ENCODE assay signal across 9 cellular contexts in genomic region chr16:4373356-4373908, GRCh38. TPM values are rescaled to one million over a fixed set of nuclear protein-coding genes. Genes with fewer than 3 reads are reported as not detected.
DNase-seq lines count a peak whose midpoint lies in the region; ATAC-seq, FAIRE-seq and TF ChIP-seq lines count a peak whose summit lies in the region.
"Had no signal": no experiment of that assay in that cellular context is flagged by ENCODE, and none has a peak within 500 bp of the region (broad histone marks: within the 10 kb centered on the region; RNA-seq: fewer than 3 reads in every experiment).

No MANE protein-coding gene starts in this region.

- H3K27ac ChIP-seq in cardiac muscle cell (peak overlapping the region; percentile 86), brain microvascular endothelial cell (peak overlapping the region; percentile 70), lower lobe of right lung (peak overlapping the region; percentile 77)

- H3K4me3 ChIP-seq in cardiac muscle cell (peak overlapping the region; percentile 75), brain microvascular endothelial cell (ENCODE audit: low read depth, low read length) (peak overlapping the region; percentile 73), lower lobe of right lung (peak overlapping the region; percentile 74)

- H3K4me1 ChIP-seq in cardiac muscle cell (ENCODE audit: low read depth) (peaks cover 53% of the 10 kb centered on the region), lower lobe of right lung (peaks cover 92% of the 10 kb centered on the region)

- H3K36me3 ChIP-seq in cardiac muscle cell = no peaks in the 10 kb centered on the region
- peaks cover 4% of the 10 kb centered on the region for H3K36me3 ChIP-seq in brain microvascular endothelial cell (replicated peaks)
- peaks cover 6% of the 10 kb centered on the region for H3K36me3 ChIP-seq in lower lobe of right lung

- H3K9me3 ChIP-seq in cardiac muscle cell (ENCODE audit: low read depth) = no peaks in the 10 kb centered on the region
- H3K9me3 ChIP-seq in lower lobe of right lung = no peaks in the 10 kb centered on the region

- in situ Hi-C loops in brain microvascular endothelial cell (cut with HindIII; ENCODE audit: low pct_ligation_motif_present, low sequenced_read_pairs) = no loop called here

- DNase-seq in cardiac muscle cell (ENCODE audit: low read depth in 1 of 2, low spot score in 1 of 2) = no peak
- DNase-seq in Right ventricle myocardium inferior (ENCODE audit: missing footprints) = no peak
- DNase-seq in brain microvascular endothelial cell = no peak
- DNase-seq in lower lobe of right lung = no peak
- peak; percentile 45 for DNase-seq in urothelium cell line (ENCODE audit: low spot score)
- no peak for DNase-seq in NCI-H748 (lab: John Stamatoyannopoulos, UW; ENCODE audit: unreplicated experiment)
- no peak for DNase-seq in effector CD4-positive, alpha-beta T cell
- DNase-seq in stimulated activated CD4-positive, alpha-beta T cell treated with anti-CD3 and anti-CD28 coated beads, Interleukin-15, amount 100 ng/mL, for 24 hours = no peak

- TF ChIP-seq CTCF in cardiac muscle cell (IDR thresholded peaks at IDR 0.05; ENCODE audit: low read depth, low read length) (no peak), brain microvascular endothelial cell (IDR thresholded peaks at IDR 0.05; ENCODE audit: low read depth, low read length, missing control alignments) (no peak), lower lobe of right lung (IDR thresholded peaks at IDR 0.05) (no peak)

- FAIRE-seq in urothelium cell line (lab: Jason Lieb, UNC) = no peak

- H3K27me3 ChIP-seq in cardiac muscle cell (no peaks in the 10 kb centered on the region), brain microvascular endothelial cell (replicated peaks) (no peaks in the 10 kb centered on the region), lower lobe of right lung (ENCODE audit: low read depth) (no peaks in the 10 kb centered on the region)

- no peak for ATAC-seq in Right ventricle myocardium inferior
- ATAC-seq in lower lobe of right lung = no peak

- intact Hi-C loops in Right ventricle myocardium inferior (cut with DNase I) = loop anchor here (5.0 kb wide), 1 partner anchor 39 kb away; no protein-coding TSS in a partner anchor
- intact Hi-C loops in lower lobe of right lung (cut with DNase I) = no loop called here

RNA-seq across cellular contexts. Expression of gene VASN, which starts 1.8 kb away (rescaled TPM):
- 23.3 and 33.3 TPM in 2 replicates for total RNA-seq in cardiac muscle cell
- polyA plus RNA-seq in cardiac muscle cell = 18.9 and 30.5 TPM in 2 replicates
- 6.4 TPM for total RNA-seq in Right ventricle myocardium inferior
- 17.4 TPM for total RNA-seq in lower lobe of right lung
- polyA plus RNA-seq: CD14-positive monocyte had no signal

RNA-seq across cellular contexts. Expression of gene PAM16, which starts 22.3 kb away (rescaled TPM):
- 65.1 and 72.5 TPM in 2 replicates for total RNA-seq in cardiac muscle cell
- 71.8 and 82.8 TPM in 2 replicates for polyA plus RNA-seq in cardiac muscle cell
- 73.4 TPM for total RNA-seq in Right ventricle myocardium inferior
- 40.0 TPM for total RNA-seq in lower lobe of right lung

RNA-seq across cellular contexts. Expression of gene CORO7, which starts 43.0 kb away (rescaled TPM):
- total RNA-seq in cardiac muscle cell (33.0 and 66.5 TPM in 2 replicates), Right ventricle myocardium inferior (11.6 TPM), lower lobe of right lung (58.5 TPM)
- 54.2 and 62.1 TPM in 2 replicates for polyA plus RNA-seq in cardiac muscle cell

RNA-seq across cellular contexts. Expression of gene DNAJA3, which starts 52.2 kb away (rescaled TPM):
- total RNA-seq in cardiac muscle cell (62.1 and 70.7 TPM in 2 replicates), Right ventricle myocardium inferior (71.4 TPM), lower lobe of right lung (34.6 TPM)
- polyA plus RNA-seq in cardiac muscle cell = 60.5 and 70.8 TPM in 2 replicates

RNA-seq across cellular contexts. Expression of gene GLIS2, which starts 57.6 kb away (rescaled TPM):
- 10.4 and 14.5 TPM in 2 replicates for total RNA-seq in cardiac muscle cell
- polyA plus RNA-seq in cardiac muscle cell = 10.3 and 15.4 TPM in 2 replicates
- 16.0 TPM for total RNA-seq in Right ventricle myocardium inferior
- total RNA-seq in lower lobe of right lung = 21.5 TPM
- polyA plus RNA-seq: CD14-positive monocyte had no signal
